9 cellular contexts compared by ENCODE assay signal in genomic region chr5:172766287-172767104, GRCh38. TPM values are rescaled to one million over a fixed set of nuclear protein-coding genes. Genes with fewer than 3 reads are reported as not detected.
DNase-seq lines count a peak whose midpoint lies in the region; ATAC-seq and TF ChIP-seq lines count a peak whose summit lies in the region.
"Had no signal": no experiment of that assay in that cellular context is flagged by ENCODE, and none has a peak within 500 bp of the region (broad histone marks: within the 10 kb centered on the region; RNA-seq: fewer than 3 reads in every experiment).

No MANE protein-coding gene starts in this region.

- intact Hi-C loops in activated naive CD4-positive, alpha-beta T cell treated with anti-CD3 and anti-CD28 coated beads for 36 hours (cut with micrococcal nuclease), result loop anchor here (5.0 kb wide), 2 partner anchors 471 to 579 kb away; partner anchors contain the start of genes NKX2-5 and STK10
- intact Hi-C loops in adrenal gland (cut with DNase I), result no loop called here
- intact Hi-C loops in Right ventricle myocardium inferior (cut with DNase I), result no loop called here

- no peaks in the 10 kb centered on the region for H3K27me3 Mint-ChIP-seq in activated naive CD4-positive, alpha-beta T cell treated with anti-CD3 and anti-CD28 coated beads for 36 hours (ENCODE audit: low read depth)
- H3K27me3 Mint-ChIP-seq in osteocyte (ENCODE audit: unreplicated experiment), result no peaks in the 10 kb centered on the region

- CTCF ChIA-PET in activated naive CD4-positive, alpha-beta T cell treated with anti-CD3 and anti-CD28 coated beads for 36 hours (lab: Charles Lee), result interaction anchor here (1.9 kb wide), 1 partner anchor 52 kb away, joined by 5 read pairs; no protein-coding TSS in a partner anchor

- ATAC-seq in Right ventricle myocardium inferior (peak; percentile 42), GM18517 (IDR thresholded peaks at IDR 0.05; ENCODE audit: unreplicated experiment) (no peak)
- ATAC-seq: GM12878 had no signal

- H3K27me3 ChIP-seq in adrenal gland (no peaks in the 10 kb centered on the region), H7 (ENCODE audit: control insufficient read depth, insufficient read depth, low read length) (no peaks in the 10 kb centered on the region; the same call in 1 of the 2 replicates)

- peaks cover 45% of the 10 kb centered on the region for H3K4me1 Mint-ChIP-seq in activated naive CD4-positive, alpha-beta T cell treated with anti-CD3 and anti-CD28 coated beads for 36 hours (ENCODE audit: low read depth)
- H3K4me1 Mint-ChIP-seq in osteocyte (ENCODE audit: unreplicated experiment), result peaks cover 45% of the 10 kb centered on the region

- no peak for DNase-seq in activated naive CD4-positive, alpha-beta T cell treated with anti-CD3 and anti-CD28 coated beads for 36 hours
- DNase-seq in activated naive CD4-positive, alpha-beta T cell treated with anti-CD3 and anti-CD28 coated beads, Interleukin-2, amount 50 U/mL, for 16 hours, result no peak
- DNase-seq in adrenal gland (peak; percentile 83 to 96 (median 90)), Right ventricle myocardium inferior (ENCODE audit: missing footprints) (peak; percentile 78), osteocyte (ENCODE audit: extremely low spot score, unreplicated experiment) (peak; percentile 88), H7 (no peak)
- DNase-seq in stimulated activated CD4-positive, alpha-beta T cell treated with anti-CD3 and anti-CD28 coated beads, Interleukin-4, amount 100 ng/mL, for 4 hours, result no peak

- peaks cover 34 to 51% of the 10 kb centered on the region in 2 donors for H3K4me1 ChIP-seq in adrenal gland (replicated peaks in 1 of 2)

- H3K36me3 Mint-ChIP-seq in activated naive CD4-positive, alpha-beta T cell treated with anti-CD3 and anti-CD28 coated beads for 36 hours (ENCODE audit: low read depth), result peaks cover 14% of the 10 kb centered on the region
- peaks cover 33% of the 10 kb centered on the region for H3K36me3 Mint-ChIP-seq in osteocyte (ENCODE audit: unreplicated experiment)

- no peaks in the 10 kb centered on the region for H3K9me3 ChIP-seq in adrenal gland (replicated peaks in 1 of 3)

- H3K36me3 ChIP-seq in adrenal gland (replicated peaks in 1 of 2), result peaks cover 0 to 27% of the 10 kb centered on the region in 2 donors
- peaks cover 13% of the 10 kb centered on the region for H3K36me3 ChIP-seq in H7 (replicated peaks; ENCODE audit: control insufficient read depth, insufficient read depth, low read length)

- H3K27ac ChIP-seq in adrenal gland, result peak overlapping the region; percentile 99 to 100 (median 99)

- peak in 2 of 6 experiments; percentile 9 to 12 for TF ChIP-seq CTCF in adrenal gland (IDR thresholded peaks at IDR 0.05)
- no peak for TF ChIP-seq CTCF in osteocyte (IDR thresholded peaks at IDR 0.05)

- H3K27ac Mint-ChIP-seq in activated naive CD4-positive, alpha-beta T cell treated with anti-CD3 and anti-CD28 coated beads for 36 hours, result peak overlapping the region; percentile 87
- peak overlapping the region; percentile 99 for H3K27ac Mint-ChIP-seq in osteocyte (ENCODE audit: unreplicated experiment)

- TF ChIP-seq POLR2A in adrenal gland (IDR thresholded peaks at IDR 0.05), result peak in 1 of 2 donors; percentile 92

- H3K4me3 ChIP-seq in adrenal gland (peak overlapping the region in 1 of 4 donors; percentile 90), H7 (ENCODE audit: insufficient read depth, low read depth, low read length) (no peak overlapping the region)
- H3K4me3 ChIP-seq: GM12878 had no signal

- H3K4me3 Mint-ChIP-seq in activated naive CD4-positive, alpha-beta T cell treated with anti-CD3 and anti-CD28 coated beads for 36 hours, result no peak overlapping the region
- H3K4me3 Mint-ChIP-seq in osteocyte (ENCODE audit: unreplicated experiment), result peak overlapping the region; percentile 93

- no peaks in the 10 kb centered on the region for H3K9me3 Mint-ChIP-seq in activated naive CD4-positive, alpha-beta T cell treated with anti-CD3 and anti-CD28 coated beads for 36 hours
- H3K9me3 Mint-ChIP-seq in osteocyte (ENCODE audit: unreplicated experiment), result no peaks in the 10 kb centered on the region

- WGBS in adrenal gland, 4 donors, result 6 to 15% (median 10%) methylated on average over 16 of the region's 16 CpGs

RNA-seq across cellular contexts. Expression of gene DUSP1, which starts 4.5 kb away (rescaled TPM):
- 1 to 10 TPM; 7.0 to 7.3 TPM for total RNA-seq in activated naive CD4-positive, alpha-beta T cell treated with anti-CD3 and anti-CD28 coated beads for 36 hours
- total RNA-seq in adrenal gland, result 100 to 1,000 TPM in 7 of 8 donors, 10 to 100 TPM in 1; 60.5 to 603 (median 339) TPM
- 100 to 1,000 TPM in 1 of 3 donors, 10 to 100 TPM in 2; 59.5 to 107 (median 77.1) TPM for polyA plus RNA-seq in adrenal gland
- total RNA-seq in Right ventricle myocardium inferior, result 103 TPM
- 201 and 250 TPM in 2 replicates for total RNA-seq in osteocyte
- 11.5 and 15.4 TPM in 2 replicates for total RNA-seq in H7 (2014; rRNA removed; shearing (Covaris generic))

Comparison
In these comparisons a context has a peak if more than half of its experiments do, and no peak if none do; other contexts are left out.
1. DNase-seq: peak in adrenal gland (7 of 7), Right ventricle myocardium inferior (single experiment) and osteocyte (single experiment); none in activated naive CD4-positive, alpha-beta T cell treated with anti-CD3 and anti-CD28 coated beads for 36 hours (single experiment), activated naive CD4-positive, alpha-beta T cell treated with anti-CD3 and anti-CD28 coated beads, Interleukin-2, amount 50 U/mL, for 16 hours (single experiment), H7 (single experiment) and stimulated activated CD4-positive, alpha-beta T cell treated with anti-CD3 and anti-CD28 coated beads, Interleukin-4, amount 100 ng/mL, for 4 hours (0 of 2).